15 cellular contexts compared by ENCODE assay signal in genomic region chr22:40387758-40388157, GRCh38. TPM values are rescaled to one million over a fixed set of nuclear protein-coding genes. Genes with fewer than 3 reads are reported as not detected.
A peak's percentile ranks its signal among the peaks of the same experiment; 100 is the strongest.
DNase-seq lines count a peak whose midpoint lies in the region; ATAC-seq and TF ChIP-seq lines count a peak whose summit lies in the region.
"Had no signal": no experiment of that assay in that cellular context is flagged by ENCODE, and none has a peak within 500 bp of the region (broad histone marks: within the 10 kb centered on the region; RNA-seq: fewer than 3 reads in every experiment).

No MANE protein-coding gene starts in this region.

- H4K20me1 ChIP-seq in MM.1S (ENCODE audit: insufficient read depth, low read length), result no peaks in the 10 kb centered on the region

- H3K79me2 ChIP-seq in MM.1S (ENCODE audit: low read length) (peaks cover 31% of the 10 kb centered on the region), mesendoderm (ENCODE audit: control insufficient read depth, insufficient read depth, low read length) (no peaks in the 10 kb centered on the region)

- H3K4me1 Mint-ChIP-seq in CD8-positive, alpha-beta T cell (ENCODE audit: low read depth), result peaks cover 71% of the 10 kb centered on the region
- H3K4me1 Mint-ChIP-seq in endothelial cell (ENCODE audit: unreplicated experiment), result peaks cover 38% of the 10 kb centered on the region
- H3K4me1 Mint-ChIP-seq in neural crest cell, result peaks cover 11% of the 10 kb centered on the region

- no peak for TF ChIP-seq CTCF in CD8-positive, alpha-beta T cell (IDR thresholded peaks at IDR 0.05)
- TF ChIP-seq CTCF in endothelial cell (IDR thresholded peaks at IDR 0.05; ENCODE audit: unreplicated experiment) (no peak), neural crest cell (conservative IDR thresholded peaks at IDR 0.05) (no peak), MM.1S (IDR thresholded peaks at IDR 0.05; ENCODE audit: low read length) (no peak)

- no peak overlapping the region for H3K27ac ChIP-seq in CD8-positive, alpha-beta T cell (ENCODE audit: low read depth, low read length)
- H3K27ac ChIP-seq in MM.1S (ENCODE audit: low read length) (no peak overlapping the region), mesendoderm (ENCODE audit: low read depth, low read length) (no peak overlapping the region)
- H3K27ac ChIP-seq: KMS-11 had no signal

- H3K27ac Mint-ChIP-seq in CD8-positive, alpha-beta T cell, result peak overlapping the region; percentile 66
- peak overlapping the region; percentile 85 for H3K27ac Mint-ChIP-seq in endothelial cell (ENCODE audit: unreplicated experiment)
- peak overlapping the region; percentile 14 for H3K27ac Mint-ChIP-seq in neural crest cell (ENCODE audit: unreplicated experiment)
- H3K27ac Mint-ChIP-seq: CD14-positive monocyte had no signal

- no peaks in the 10 kb centered on the region for H3K9me3 Mint-ChIP-seq in CD8-positive, alpha-beta T cell
- no peaks in the 10 kb centered on the region for H3K9me3 Mint-ChIP-seq in endothelial cell (ENCODE audit: unreplicated experiment)
- no peaks in the 10 kb centered on the region for H3K9me3 Mint-ChIP-seq in neural crest cell
- H3K9me3 Mint-ChIP-seq: CD14-positive monocyte; stimulated activated effector memory CD8-positive, alpha-beta T cell treated with anti-CD3 and anti-CD28 coated beads, Interleukin-12 subunit alpha, Interleukin-12 subunit beta, amount 100 ng/mL, for 72 hours had no signal

- H3F3A ChIP-seq in MM.1S (ENCODE audit: insufficient read depth, low read length), result peaks cover 11% of the 10 kb centered on the region; the same call in 1 of the 2 replicates

- H4K5ac ChIP-seq in mesendoderm (ENCODE audit: low read length), result no peak overlapping the region

- no CpG with 5 or more reads among the region's 5 CpGs for WGBS in mesendoderm (ENCODE audit: extremely low coverage, insufficient coverage, low lambda C conversion rate)

- no peaks in the 10 kb centered on the region for H3K9me2 ChIP-seq in MM.1S (replicated peaks; ENCODE audit: insufficient read depth, low read length)

- H4K8ac ChIP-seq in mesendoderm (ENCODE audit: low read depth, low read length), result no peak overlapping the region

- H2BK15ac ChIP-seq in mesendoderm (replicated peaks; ENCODE audit: low read depth), result no peak overlapping the region

- no peak overlapping the region for H3K4ac ChIP-seq in mesendoderm (ENCODE audit: low read depth, low read length)

- intact Hi-C loops in CD8-positive, alpha-beta T cell (cut with DNase I, micrococcal nuclease), result loop anchor here in 1 of 2 experiments (10.0 kb wide), 1 partner anchor 97 kb away; no protein-coding TSS in a partner anchor

- H3K79me1 ChIP-seq in mesendoderm (ENCODE audit: low read length), result peaks cover 11% of the 10 kb centered on the region

- no peak overlapping the region for H2AFZ ChIP-seq in MM.1S (ENCODE audit: low read length)

- no peaks in the 10 kb centered on the region for H3K27me3 ChIP-seq in CD8-positive, alpha-beta T cell (ENCODE audit: insufficient read depth, low read length)
- H3K27me3 ChIP-seq in MM.1S (replicated peaks; ENCODE audit: insufficient read depth, low read length) (no peaks in the 10 kb centered on the region), mesendoderm (ENCODE audit: insufficient read depth, low read length, poor library complexity) (no peaks in the 10 kb centered on the region)

- H3K9ac ChIP-seq in MM.1S (ENCODE audit: low read length) (no peak overlapping the region), mesendoderm (ENCODE audit: low read length) (no peak overlapping the region)
- H3K9ac ChIP-seq: KMS-11 had no signal

- peaks cover 18% of the 10 kb centered on the region for H3K36me3 Mint-ChIP-seq in CD8-positive, alpha-beta T cell
- H3K36me3 Mint-ChIP-seq in endothelial cell (ENCODE audit: low read depth, unreplicated experiment) (peaks cover 18% of the 10 kb centered on the region), neural crest cell (ENCODE audit: low read depth) (peaks cover 3% of the 10 kb centered on the region)
- H3K36me3 Mint-ChIP-seq: stimulated activated effector memory CD8-positive, alpha-beta T cell treated with anti-CD3 and anti-CD28 coated beads, Interleukin-12 subunit alpha, Interleukin-12 subunit beta, amount 100 ng/mL, for 72 hours had no signal

- ATAC-seq in CD8-positive, alpha-beta T cell, result no peak
- ATAC-seq in GM21528 (IDR thresholded peaks at IDR 0.05; ENCODE audit: low FRiP score, unreplicated experiment), result no peak
- ATAC-seq: stimulated activated effector memory CD8-positive, alpha-beta T cell treated with anti-CD3 and anti-CD28 coated beads, Interleukin-12 subunit alpha, Interleukin-12 subunit beta, amount 100 ng/mL, for 72 hours had no signal

- no peaks in the 10 kb centered on the region for H3K36me3 ChIP-seq in CD8-positive, alpha-beta T cell (ENCODE audit: insufficient read depth, low read length)
- no peaks in the 10 kb centered on the region for H3K36me3 ChIP-seq in MM.1S (replicated peaks; ENCODE audit: insufficient read depth, low read length)
- peaks cover 3% of the 10 kb centered on the region for H3K36me3 ChIP-seq in mesendoderm (ENCODE audit: control insufficient read depth, insufficient read depth, low read length)

- H2AK5ac ChIP-seq in mesendoderm (ENCODE audit: low read length), result no peak overlapping the region

- POLR2A ChIA-PET in CD8-positive, alpha-beta T cell (lab: Charles Lee), result interaction anchor here (0.7 to 1.4 kb wide), 2 partner anchors 9 to 28 kb away, joined by 3 to 4 read pairs; no protein-coding TSS in a partner anchor

- no peak overlapping the region for H3K56ac ChIP-seq in mesendoderm (ENCODE audit: low read length)

- no peaks in the 10 kb centered on the region for H3K27me3 Mint-ChIP-seq in CD8-positive, alpha-beta T cell (ENCODE audit: low read depth)
- H3K27me3 Mint-ChIP-seq in endothelial cell (ENCODE audit: unreplicated experiment) (peaks cover 3% of the 10 kb centered on the region), neural crest cell (ENCODE audit: low read depth) (no peaks in the 10 kb centered on the region)

- H2BK120ac ChIP-seq in mesendoderm (ENCODE audit: low read depth, low read length), result no peak overlapping the region

- H3K23ac ChIP-seq in mesendoderm (ENCODE audit: low read length), result no peak overlapping the region

- H3K9me3 ChIP-seq in CD8-positive, alpha-beta T cell (ENCODE audit: low read length), result no peaks in the 10 kb centered on the region
- H3K9me3 ChIP-seq in MM.1S (replicated peaks; ENCODE audit: insufficient read depth, low read length), result no peaks in the 10 kb centered on the region

- H3K4me3 Mint-ChIP-seq in CD8-positive, alpha-beta T cell, result no peak overlapping the region
- H3K4me3 Mint-ChIP-seq in endothelial cell (ENCODE audit: unreplicated experiment) (peak overlapping the region; percentile 16), neural crest cell (no peak overlapping the region)
- H3K4me3 Mint-ChIP-seq: CD14-positive monocyte; stimulated activated effector memory CD8-positive, alpha-beta T cell treated with anti-CD3 and anti-CD28 coated beads, Interleukin-12 subunit alpha, Interleukin-12 subunit beta, amount 100 ng/mL, for 72 hours had no signal

- H3K18ac ChIP-seq in mesendoderm (ENCODE audit: low read length), result no peak overlapping the region

- CTCF ChIA-PET in CD8-positive, alpha-beta T cell (lab: Charles Lee), result interaction anchor here (0.9 to 1.0 kb wide), 3 partner anchors 10 to 137 kb away, joined by 3 read pairs; no protein-coding TSS in a partner anchor

- no peak for DNase-seq in CD8-positive, alpha-beta T cell
- DNase-seq in HuH-7 (ENCODE audit: low spot score), result peak; percentile 58
- DNase-seq in endothelial cell (ENCODE audit: low spot score), result no peak
- no peak for DNase-seq in neural crest cell (ENCODE audit: low read depth, low spot score)
- no peak for DNase-seq in stimulated activated CD4-positive, alpha-beta T cell treated with anti-CD3 and anti-CD28 coated beads, Interleukin-4, amount 100 ng/mL, for 4 hours
- no peak for DNase-seq in MM.1S
- DNase-seq in mesendoderm, result no peak
- DNase-seq: amygdala; midbrain; NCI-H1930; stimulated activated CD4-positive, alpha-beta T cell treated with anti-CD3 and anti-CD28 coated beads, Interleukin-2, amount 100 ng/mL, for 48 hours had no signal

- H3K4me2 ChIP-seq in MM.1S (ENCODE audit: low read depth, low read length) (no peak overlapping the region), mesendoderm (ENCODE audit: low read length) (no peak overlapping the region)
- H3K4me2 ChIP-seq: KMS-11 had no signal

- H2BK5ac ChIP-seq in mesendoderm (ENCODE audit: low read length), result no peak overlapping the region

- H3K4me1 ChIP-seq in CD8-positive, alpha-beta T cell (ENCODE audit: insufficient read depth, low read length), result peaks cover 49% of the 10 kb centered on the region
- H3K4me1 ChIP-seq in MM.1S (ENCODE audit: low read length) (peaks cover 5% of the 10 kb centered on the region; the same call in 1 of the 2 replicates), mesendoderm (ENCODE audit: control insufficient read depth, low read depth, low read length) (no peaks in the 10 kb centered on the region)

- no peak overlapping the region for H3K4me3 ChIP-seq in CD8-positive, alpha-beta T cell (ENCODE audit: low read depth, low read length)
- H3K4me3 ChIP-seq in MM.1S (ENCODE audit: low read length), result no peak overlapping the region
- no peak overlapping the region for H3K4me3 ChIP-seq in mesendoderm (ENCODE audit: low read length)

RNA-seq across cellular contexts. Expression of gene SGSM3, which starts 17.4 kb away (rescaled TPM):
- total RNA-seq in CD8-positive, alpha-beta T cell, result 10 to 100 TPM; 74.0 to 80.1 TPM
- total RNA-seq in endothelial cell (ENCODE audit: unreplicated experiment) (85.9 TPM), neural crest cell (82.0 and 92.2 TPM in 2 replicates)
- 20.6 TPM for polyA plus RNA-seq in mesendoderm (2013, experiment 1 of 2)
- 24.1 TPM for polyA plus RNA-seq in mesendoderm (2013, experiment 2 of 2)

RNA-seq across cellular contexts. Expression of gene ADSL, which starts 41.5 kb away (rescaled TPM):
- total RNA-seq in CD8-positive, alpha-beta T cell, result 10 to 100 TPM; 61.8 to 68.7 TPM
- 107 TPM for total RNA-seq in endothelial cell (ENCODE audit: unreplicated experiment)
- 120 and 126 TPM in 2 replicates for total RNA-seq in neural crest cell
- 161 TPM for polyA plus RNA-seq in mesendoderm (2013, experiment 1 of 2)
- 161 TPM for polyA plus RNA-seq in mesendoderm (2013, experiment 2 of 2)

Comparison
In these comparisons a context has a peak if more than half of its experiments do, and no peak if none do; other contexts are left out.
1. H3K27ac Mint-ChIP-seq: peak in every context shown above with its lines; median percentile 85 in endothelial cell; 66 in CD8-positive, alpha-beta T cell; 14 in neural crest cell.